ENCODE assay signal across 9 cellular contexts in genomic region chr17:31392002-31392855, GRCh38. TPM values are rescaled to one million over a fixed set of nuclear protein-coding genes. Genes with fewer than 3 reads are reported as not detected.
A peak's percentile ranks its signal among the peaks of the same experiment; 100 is the strongest.
DNase-seq lines count a peak whose midpoint lies in the region; ATAC-seq and TF ChIP-seq lines count a peak whose summit lies in the region.
"Had no signal": no experiment of that assay in that cellular context is flagged by ENCODE, and none has a peak within 500 bp of the region (broad histone marks: within the 10 kb centered on the region; RNA-seq: fewer than 3 reads in every experiment).

No MANE protein-coding gene starts in this region.

- WGBS in aorta, 2 donors = 17 to 20% methylated on average over 37 to 52 of the region's 52 CpGs

- H3K4me1 ChIP-seq in aorta (ENCODE audit: control insufficient read depth in 1 of 2, insufficient read depth in 2 of 2, low read length in 2 of 2) = no peaks in the 10 kb centered on the region

- DNase-seq in stimulated activated naive CD8-positive, alpha-beta T cell treated with anti-CD3 and anti-CD28 coated beads, Interleukin-15, Interleukin-2, amounts not matched to agents 100 U/mL and 50 U/mL, for 24 hours = no peak
- no peak for DNase-seq in brain microvascular endothelial cell
- peak; percentile 32 for DNase-seq in midbrain (lab: John Stamatoyannopoulos, UW)
- DNase-seq in aorta = peak in 1 of 2 donors; percentile 69
- no peak for DNase-seq in NCI-H345 treated with DMSO at 0.1 percent for 48 hours (lab: John Stamatoyannopoulos, UW; ENCODE audit: unreplicated experiment)
- no peak for DNase-seq in NCI-H1694 (lab: John Stamatoyannopoulos, UW)
- no peak for DNase-seq in CD1c-positive myeloid dendritic cell (ENCODE audit: extremely low spot score)

- H3K27me3 Mint-ChIP-seq in stimulated activated naive CD8-positive, alpha-beta T cell treated with anti-CD3 and anti-CD28 coated beads, Interleukin-15, Interleukin-2, amounts not matched to agents 100 ng/mL and 50 ng/mL, for 24 hours = peaks cover 54% of the 10 kb centered on the region

- peaks cover 4% of the 10 kb centered on the region for H3K4me1 Mint-ChIP-seq in stimulated activated naive CD8-positive, alpha-beta T cell treated with anti-CD3 and anti-CD28 coated beads, Interleukin-15, Interleukin-2, amounts not matched to agents 100 ng/mL and 50 ng/mL, for 24 hours (ENCODE audit: low read depth)

- in situ Hi-C loops in brain microvascular endothelial cell (cut with HindIII; ENCODE audit: low pct_ligation_motif_present, low sequenced_read_pairs) = no loop called here

- H3K4me3 ChIP-seq in brain microvascular endothelial cell (ENCODE audit: low read depth, low read length) = peak overlapping the region; percentile 9
- peak overlapping the region; percentile 13 to 73 for H3K4me3 ChIP-seq in aorta (ENCODE audit: low read length in 2 of 2)
- H3K4me3 ChIP-seq: body of pancreas had no signal

- TF ChIP-seq CTCF in brain microvascular endothelial cell (IDR thresholded peaks at IDR 0.05; ENCODE audit: low read depth, low read length, missing control alignments) = no peak

- H3K36me3 ChIP-seq in brain microvascular endothelial cell (replicated peaks) = no peaks in the 10 kb centered on the region
- no peaks in the 10 kb centered on the region for H3K36me3 ChIP-seq in aorta (ENCODE audit: control insufficient read depth in 1 of 2, insufficient read depth in 2 of 2, low read length in 1 of 2)

- H3K9me3 ChIP-seq in aorta (ENCODE audit: control insufficient read depth, low read length) = no peaks in the 10 kb centered on the region
- H3K9me3 ChIP-seq: body of pancreas had no signal

- peaks cover 18% of the 10 kb centered on the region for H3K27me3 ChIP-seq in brain microvascular endothelial cell (replicated peaks)
- H3K27me3 ChIP-seq in aorta (ENCODE audit: control insufficient read depth in 1 of 2, insufficient read depth in 2 of 2, low read length in 1 of 2) = no peaks in the 10 kb centered on the region

- H3K9me3 Mint-ChIP-seq in stimulated activated naive CD8-positive, alpha-beta T cell treated with anti-CD3 and anti-CD28 coated beads, Interleukin-15, Interleukin-2, amounts not matched to agents 100 ng/mL and 50 ng/mL, for 24 hours = no peaks in the 10 kb centered on the region

- no peak overlapping the region for H3K27ac ChIP-seq in brain microvascular endothelial cell
- no peak overlapping the region for H3K27ac ChIP-seq in aorta (ENCODE audit: low read depth in 1 of 2, low read length in 2 of 2)
- H3K27ac ChIP-seq: body of pancreas had no signal

- no peaks in the 10 kb centered on the region for H3K36me3 Mint-ChIP-seq in stimulated activated naive CD8-positive, alpha-beta T cell treated with anti-CD3 and anti-CD28 coated beads, Interleukin-15, Interleukin-2, amounts not matched to agents 100 ng/mL and 50 ng/mL, for 24 hours (ENCODE audit: low read depth)

- ATAC-seq in stimulated activated naive CD8-positive, alpha-beta T cell treated with anti-CD3 and anti-CD28 coated beads, Interleukin-15, Interleukin-2, amounts not matched to agents 100 U/mL and 50 U/mL, for 24 hours = no peak
- no peak for ATAC-seq in aorta (ENCODE audit: low FRiP score)
- ATAC-seq: body of pancreas had no signal

- peak overlapping the region; percentile 65 for H3K4me3 Mint-ChIP-seq in stimulated activated naive CD8-positive, alpha-beta T cell treated with anti-CD3 and anti-CD28 coated beads, Interleukin-15, Interleukin-2, amounts not matched to agents 100 ng/mL and 50 ng/mL, for 24 hours

- intact Hi-C loops in aorta (cut with DNase I) = no loop called here

- no peak overlapping the region for H3K27ac Mint-ChIP-seq in stimulated activated naive CD8-positive, alpha-beta T cell treated with anti-CD3 and anti-CD28 coated beads, Interleukin-15, Interleukin-2, amounts not matched to agents 100 ng/mL and 50 ng/mL, for 24 hours

RNA-seq across cellular contexts. Expression of gene RAB11FIP4, which starts 0.8 kb away (rescaled TPM):
- 1 to 10 TPM in 1 of 2 donors, under 1 TPM in 1; 0.94 to 2.6 TPM for total RNA-seq in aorta
- 1 to 10 TPM in 1 of 2 donors, under 1 TPM in 1; 0.15 to 1.9 TPM for polyA plus RNA-seq in aorta
